8 cellular contexts compared by ENCODE assay signal in the genomic region with DNA sequence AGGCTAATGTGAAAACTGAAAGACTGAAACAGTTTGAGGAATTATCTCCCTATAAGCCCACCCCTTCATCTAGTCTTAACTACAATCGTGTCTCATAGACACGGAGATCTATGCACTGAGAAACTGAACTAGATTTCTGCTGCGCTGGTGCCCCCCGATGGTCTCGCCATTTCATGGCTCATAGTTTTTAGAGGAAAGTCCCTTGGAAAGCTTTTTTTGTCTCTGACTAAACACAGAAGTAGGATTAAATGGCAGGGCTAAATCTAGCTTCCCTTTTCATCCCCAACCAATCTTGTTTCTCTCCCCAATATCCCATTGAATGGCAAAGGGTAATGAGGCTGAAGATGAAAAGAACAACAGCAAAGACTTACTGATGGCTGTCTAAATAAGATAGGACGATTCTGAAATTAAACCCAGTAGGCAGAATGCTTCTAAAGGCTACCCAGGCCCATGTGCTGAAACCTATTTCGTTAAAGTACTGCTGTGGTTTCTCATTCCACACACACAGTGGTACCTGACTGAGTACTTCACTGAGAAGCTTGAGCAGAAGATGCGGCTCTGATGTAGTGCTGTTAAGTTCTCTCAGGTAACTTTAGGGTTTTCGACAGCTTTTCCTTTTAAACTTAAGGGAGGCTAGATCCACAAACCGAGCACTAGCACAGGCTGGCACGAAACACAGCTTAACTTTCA.
DNase-seq lines count a peak whose midpoint lies in the region; ATAC-seq and TF ChIP-seq lines count a peak whose summit lies in the region.

No MANE protein-coding gene starts in this region.

- no peak overlapping the region for H3K4me3 ChIP-seq in GM23338
- H3K4me3 ChIP-seq in PC-9 = no peak overlapping the region
- no peak overlapping the region for H3K4me3 ChIP-seq in iPS-20b (ENCODE audit: low read length)

- H3K4me2 ChIP-seq in GM23338 (no peak overlapping the region), PC-9 (no peak overlapping the region)

- peaks cover 30% of the 10 kb centered on the region; the same call in 2 of the 3 replicates for H3K4me1 Mint-ChIP-seq in GM23338

- peaks cover 24% of the 10 kb centered on the region for H3K4me1 ChIP-seq in GM23338 (ENCODE audit: insufficient read depth)
- peaks cover 8% of the 10 kb centered on the region; the same call in 1 of the 2 replicates for H3K4me1 ChIP-seq in PC-9 (replicated peaks; ENCODE audit: insufficient read depth)
- peaks cover 3% of the 10 kb centered on the region; the same call in 1 of the 2 replicates for H3K4me1 ChIP-seq in iPS-20b (ENCODE audit: insufficient read depth, low read length)

- no peak overlapping the region for H3K27ac Mint-ChIP-seq in GM23338

- DNase-seq in Daoy (ENCODE audit: low read depth) = peak; percentile 19
- DNase-seq in GM23338 (ENCODE audit: low spot score) = peak; percentile 77
- DNase-seq in PC-9 = no peak
- DNase-seq in activated gamma-delta T cell treated with anti-CD3 and anti-CD28 coated beads, Interleukin-2, amount 50 U/mL, for 16 hours (ENCODE audit: low read depth) = peak; percentile 30
- DNase-seq in stimulated activated CD4-positive, alpha-beta T cell treated with anti-CD3 and anti-CD28 coated beads, TNF-alpha, amount 100 ng/mL, for 48 hours (ENCODE audit: low read depth in 3 of 3) = peak in 2 of 3 donors; percentile 23 to 28

- H2AFZ ChIP-seq in GM23338 (peak overlapping the region; percentile 12), PC-9 (no peak overlapping the region)

- no peaks in the 10 kb centered on the region for H3K9me3 Mint-ChIP-seq in GM23338

- H3K9ac ChIP-seq in iPS-20b (ENCODE audit: low read depth, low read length) = no peak overlapping the region

- ATAC-seq in GM23338 = peak; percentile 69
- no peak for ATAC-seq in HG03097 (IDR thresholded peaks at IDR 0.05; ENCODE audit: low FRiP score, unreplicated experiment)
- no peak for ATAC-seq in GM18519 (IDR thresholded peaks at IDR 0.05; ENCODE audit: low FRiP score, unreplicated experiment)

- H3K9me2 ChIP-seq in GM23338 (ENCODE audit: insufficient read depth) (no peaks in the 10 kb centered on the region), PC-9 (ENCODE audit: insufficient read depth) (no peaks in the 10 kb centered on the region)

- no TSS peak for BruUV-seq in PC-9 (replicated peaks; lab: Mats Ljungman, UMichigan)

- H3K27ac ChIP-seq in GM23338 (ENCODE audit: low read depth) (no peak overlapping the region), PC-9 (no peak overlapping the region), iPS-20b (ENCODE audit: low read length) (peak overlapping the region; percentile 34)

- H3K79me2 ChIP-seq in GM23338 (replicated peaks; ENCODE audit: insufficient read depth) (no peaks in the 10 kb centered on the region), PC-9 (ENCODE audit: low read depth) (no peaks in the 10 kb centered on the region)

- H3F3A ChIP-seq in GM23338 (replicated peaks; ENCODE audit: low read depth) = no peaks in the 10 kb centered on the region
- H3F3A ChIP-seq in PC-9 (ENCODE audit: insufficient read depth, low read depth) = no peaks in the 10 kb centered on the region

- H3K36me3 Mint-ChIP-seq in GM23338 (ENCODE audit: low read depth) = no peaks in the 10 kb centered on the region

- H3K4me3 Mint-ChIP-seq in GM23338 = no peak overlapping the region

- no peaks in the 10 kb centered on the region for H4K20me1 ChIP-seq in GM23338 (replicated peaks; ENCODE audit: insufficient read depth)
- no peaks in the 10 kb centered on the region for H4K20me1 ChIP-seq in PC-9 (ENCODE audit: insufficient read depth)

- H3K36me3 ChIP-seq in GM23338 (ENCODE audit: insufficient read depth) (no peaks in the 10 kb centered on the region), PC-9 (ENCODE audit: low read depth) (no peaks in the 10 kb centered on the region), iPS-20b (ENCODE audit: insufficient read depth, low read depth, low read length) (no peaks in the 10 kb centered on the region)

- POLR2A ChIA-PET in PC-9 (lab: Charles Lee; ENCODE audit: unreplicated experiment) = no interaction called here

- CTCF ChIA-PET in PC-9 (lab: Charles Lee) = interaction anchor here (0.7 kb wide), 1 partner anchor 710 kb away, joined by 3 read pairs; no protein-coding TSS in a partner anchor

- intact Hi-C loops in PC-9 (cut with micrococcal nuclease; ENCODE audit: unreplicated experiment) = no loop called here

- H3K9me3 ChIP-seq in PC-9 (ENCODE audit: insufficient read depth, low read depth) (no peaks in the 10 kb centered on the region), iPS-20b (ENCODE audit: insufficient read depth, low read depth, low read length) (no peaks in the 10 kb centered on the region)

- TF ChIP-seq CTCF in GM23338 (conservative IDR thresholded peaks at IDR 0.05; ENCODE audit: low read depth in 2 of 2) (peak; percentile 74 to 80), PC-9 (conservative IDR thresholded peaks at IDR 0.05) (0 out of 2 replicates have a peak, but pooled peaks have one; percentile 21)

- peaks cover 1% of the 10 kb centered on the region for H3K27me3 Mint-ChIP-seq in GM23338 (ENCODE audit: insufficient read depth, low read depth, poor library complexity)

- no peaks in the 10 kb centered on the region for H3K27me3 ChIP-seq in GM23338 (ENCODE audit: insufficient read depth)
- no peaks in the 10 kb centered on the region for H3K27me3 ChIP-seq in PC-9 (ENCODE audit: insufficient read depth, low read depth)
- H3K27me3 ChIP-seq in iPS-20b (ENCODE audit: insufficient read depth, low read length) = no peaks in the 10 kb centered on the region

TF ChIP-seq in GM23338, 12 proteins besides CTCF, POLR2A, EP300 and RAD21 (continues in another document):
- no peak for TF ChIP-seq EZH2phosphoT487 (IDR thresholded peaks at IDR 0.05; ENCODE audit: unreplicated experiment)
- TF ChIP-seq, protein P1, sequence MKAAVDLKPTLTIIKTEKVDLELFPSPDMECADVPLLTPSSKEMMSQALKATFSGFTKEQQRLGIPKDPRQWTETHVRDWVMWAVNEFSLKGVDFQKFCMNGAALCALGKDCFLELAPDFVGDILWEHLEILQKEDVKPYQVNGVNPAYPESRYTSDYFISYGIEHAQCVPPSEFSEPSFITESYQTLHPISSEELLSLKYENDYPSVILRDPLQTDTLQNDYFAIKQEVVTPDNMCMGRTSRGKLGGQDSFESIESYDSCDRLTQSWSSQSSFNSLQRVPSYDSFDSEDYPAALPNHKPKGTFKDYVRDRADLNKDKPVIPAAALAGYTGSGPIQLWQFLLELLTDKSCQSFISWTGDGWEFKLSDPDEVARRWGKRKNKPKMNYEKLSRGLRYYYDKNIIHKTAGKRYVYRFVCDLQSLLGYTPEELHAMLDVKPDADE (IDR thresholded peaks at IDR 0.05) = no peak
- TF ChIP-seq EZH2 (IDR thresholded peaks at IDR 0.05; ENCODE audit: low read depth, unreplicated experiment) = no peak
- no peak for TF ChIP-seq POLR2AphosphoS5 (IDR thresholded peaks at IDR 0.05; ENCODE audit: low read depth)
- TF ChIP-seq CREB1 (CRISPR knock-in tag; IDR thresholded peaks at IDR 0.05; ENCODE audit: low read depth) = no peak
- no peak for TF ChIP-seq ZNF114 (CRISPR knock-in tag; IDR thresholded peaks at IDR 0.05)

Comparison
In these comparisons a context has a peak if more than half of its experiments do, and no peak if none do; other contexts are left out.
1. DNase-seq: peak in Daoy (single experiment), GM23338 (single experiment), activated gamma-delta T cell treated with anti-CD3 and anti-CD28 coated beads, Interleukin-2, amount 50 U/mL, for 16 hours (single experiment) and stimulated activated CD4-positive, alpha-beta T cell treated with anti-CD3 and anti-CD28 coated beads, TNF-alpha, amount 100 ng/mL, for 48 hours (2 of 3); none in PC-9 (0 of 2).